ENCODE assay signal across 8 cellular contexts in the genomic region with DNA sequence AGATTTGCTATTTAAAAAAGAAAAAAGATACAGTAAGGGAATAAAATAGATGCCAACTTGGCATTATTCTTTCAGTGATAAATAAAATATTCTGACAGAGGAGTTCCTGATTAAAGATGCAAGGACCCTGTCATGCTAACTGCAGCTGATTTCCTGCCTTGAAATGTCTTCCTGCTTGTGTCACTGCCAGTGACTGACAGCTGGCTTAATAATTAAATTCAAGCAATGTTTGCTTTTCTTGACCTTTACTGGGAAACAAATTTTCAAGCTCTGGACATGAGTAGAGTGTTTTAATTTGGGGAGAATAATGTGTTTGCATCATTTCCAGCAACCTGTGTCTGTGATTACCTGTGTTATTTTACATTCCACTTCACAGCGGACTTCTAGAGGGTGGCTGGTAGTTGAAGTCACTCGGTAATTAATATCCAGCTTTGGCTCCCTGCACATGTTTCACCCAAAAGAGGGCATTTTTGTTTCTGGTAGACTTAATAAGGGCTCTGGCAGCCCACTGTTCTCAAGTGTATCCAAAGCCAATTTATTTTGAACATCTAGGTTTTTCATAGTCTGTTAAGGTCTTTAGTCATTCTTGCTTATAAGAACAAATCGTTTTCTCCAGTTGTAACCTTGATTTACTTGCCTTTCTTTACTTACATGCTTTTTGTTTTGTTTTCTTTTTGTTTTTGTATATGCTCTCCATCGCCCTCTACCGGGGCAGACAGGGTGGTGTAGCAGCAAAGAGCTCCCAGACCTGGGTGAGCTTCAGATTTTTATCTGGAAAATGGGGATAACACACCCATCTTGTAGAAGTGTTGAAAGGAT. TPM values are rescaled to one million over a fixed set of nuclear protein-coding genes. Genes with fewer than 3 reads are reported as not detected.
DNase-seq lines count a peak whose midpoint lies in the region; ATAC-seq and TF ChIP-seq lines count a peak whose summit lies in the region.

No MANE protein-coding gene starts in this region.

- H3K36me3 ChIP-seq in BE2C, result no peaks in the 10 kb centered on the region

- no peaks in the 10 kb centered on the region for H3K27me3 ChIP-seq in BE2C

- peaks cover 8% of the 10 kb centered on the region for H3K4me1 Mint-ChIP-seq in memory B cell

- H3K4me3 ChIP-seq in BE2C (ENCODE audit: low read depth, low read length) (no peak overlapping the region), LNCaP clone FGC (ENCODE audit: low read depth, low read length) (no peak overlapping the region), WI38 (ENCODE audit: low read depth, low read length) (no peak overlapping the region), choroid plexus epithelial cell (ENCODE audit: low read depth, low read length) (no peak overlapping the region)

- no peak overlapping the region for H3K4me3 Mint-ChIP-seq in memory B cell

- peak; percentile 44 for ATAC-seq in memory B cell (ENCODE audit: low read depth)

- H3K27ac Mint-ChIP-seq in memory B cell, result no peak overlapping the region

- no peaks in the 10 kb centered on the region for H3K27me3 Mint-ChIP-seq in memory B cell

- DNase-seq in BE2C (peak; percentile 19), GM19238 (ENCODE audit: insufficient read length, low spot score) (peak; percentile 23), LNCaP clone FGC (ENCODE audit: low read depth) (no peak), choroid plexus epithelial cell (ENCODE audit: low read depth) (peak; percentile 71), memory B cell (ENCODE audit: low spot score in 2 of 2) (peak; percentile 16 to 36), NCI-H226 (no peak)
- DNase-seq in stimulated activated naive CD4-positive, alpha-beta T cell treated with Interleukin-2 at 50 U/mL for 16 hours (lab: John Stamatoyannopoulos, UW), result peak; percentile 18

- peaks cover 3% of the 10 kb centered on the region for H3K36me3 Mint-ChIP-seq in memory B cell

- no peaks in the 10 kb centered on the region for H3K4me1 ChIP-seq in BE2C

- peaks cover 8% of the 10 kb centered on the region for H3K9me3 Mint-ChIP-seq in memory B cell

- peak; percentile 72 for TF ChIP-seq CTCF in BE2C (IDR thresholded peaks at IDR 0.05; ENCODE audit: low read depth, low read length)
- peak; percentile 62 for TF ChIP-seq CTCF in LNCaP clone FGC (IDR thresholded peaks at IDR 0.05; ENCODE audit: control insufficient read depth, extremely low read depth, insufficient read depth)
- TF ChIP-seq CTCF in WI38 (IDR thresholded peaks at IDR 0.05; ENCODE audit: low read depth, low read length), result peak; percentile 93
- peak; percentile 95 for TF ChIP-seq CTCF in choroid plexus epithelial cell (conservative IDR thresholded peaks at IDR 0.05; ENCODE audit: low read depth, low read length)

- no peaks in the 10 kb centered on the region for H3K9me3 ChIP-seq in BE2C

RNA-seq across cellular contexts. Expression of gene PROKR1, which starts 48.5 kb away (rescaled TPM):
- not detected for polyA plus RNA-seq in BE2C (2012; ENCODE audit: insufficient read depth, insufficient read length, low read depth)

Comparison
In these comparisons a context has a peak if more than half of its experiments do, and no peak if none do; other contexts are left out.
1. DNase-seq: peak in BE2C (single experiment), GM19238 (single experiment), choroid plexus epithelial cell (single experiment), memory B cell (2 of 2) and stimulated activated naive CD4-positive, alpha-beta T cell treated with Interleukin-2 at 50 U/mL for 16 hours (single experiment); none in LNCaP clone FGC (single experiment) and NCI-H226 (single experiment).
2. Peak in every context shown above with its lines, with median percentiles within 50 percentile points of each other: CTCF ChIP-seq.